In genomic region chr9:123251324-123251723, GRCh38 we compare ENCODE assay signal across 17 cellular contexts. TPM values are rescaled to one million over a fixed set of nuclear protein-coding genes. Genes with fewer than 3 reads are reported as not detected.
DNase-seq lines count a peak whose midpoint lies in the region; ATAC-seq and TF ChIP-seq lines count a peak whose summit lies in the region.
"Had no signal": no experiment of that assay in that cellular context is flagged by ENCODE, and none has a peak within 500 bp of the region (broad histone marks: within the 10 kb centered on the region; RNA-seq: fewer than 3 reads in every experiment).

No MANE protein-coding gene starts in this region.

- no peaks in the 10 kb centered on the region for H3K36me3 ChIP-seq in left lung

- H3K9me3 Mint-ChIP-seq in activated naive CD4-positive, alpha-beta T cell treated with anti-CD3 and anti-CD28 coated beads, Interleukin-2, amount 50 U/mL, for 24 hours = no peaks in the 10 kb centered on the region
- H3K9me3 Mint-ChIP-seq in activated B cell treated with CpG ODN at 0.5 μM for 24 hours = peaks cover 2% of the 10 kb centered on the region
- H3K9me3 Mint-ChIP-seq in stimulated activated naive B cell treated with anti-CD40 and anti-IgM and Interleukin-4, amounts not matched to agents 10 μg/mL and 1 μg/mL and 100 μg/mL, for 72 hours = peaks cover 0 to 5% of the 10 kb centered on the region in 2 donors

- H3K4me1 Mint-ChIP-seq in activated naive CD4-positive, alpha-beta T cell treated with anti-CD3 and anti-CD28 coated beads, Interleukin-2, amount 50 U/mL, for 24 hours = peaks cover 63% of the 10 kb centered on the region
- peaks cover 82% of the 10 kb centered on the region for H3K4me1 Mint-ChIP-seq in activated B cell treated with CpG ODN at 0.5 μM for 24 hours
- peaks cover 40 to 82% of the 10 kb centered on the region in 2 donors for H3K4me1 Mint-ChIP-seq in stimulated activated naive B cell treated with anti-CD40 and anti-IgM and Interleukin-4, amounts not matched to agents 10 μg/mL and 1 μg/mL and 100 μg/mL, for 72 hours

- H3K9me3 ChIP-seq in left lung = no peaks in the 10 kb centered on the region

- no peaks in the 10 kb centered on the region for H3K27me3 Mint-ChIP-seq in activated naive CD4-positive, alpha-beta T cell treated with anti-CD3 and anti-CD28 coated beads, Interleukin-2, amount 50 U/mL, for 24 hours
- no peaks in the 10 kb centered on the region for H3K27me3 Mint-ChIP-seq in activated B cell treated with CpG ODN at 0.5 μM for 24 hours
- no peaks in the 10 kb centered on the region for H3K27me3 Mint-ChIP-seq in stimulated activated naive B cell treated with anti-CD40 and anti-IgM and Interleukin-4, amounts not matched to agents 10 μg/mL and 1 μg/mL and 100 μg/mL, for 72 hours

- H3K27me3 ChIP-seq in left lung = no peaks in the 10 kb centered on the region

- H3K36me3 Mint-ChIP-seq in activated naive CD4-positive, alpha-beta T cell treated with anti-CD3 and anti-CD28 coated beads, Interleukin-2, amount 50 U/mL, for 24 hours = peaks cover 10% of the 10 kb centered on the region
- H3K36me3 Mint-ChIP-seq in activated B cell treated with CpG ODN at 0.5 μM for 24 hours (ENCODE audit: low read depth) = peaks cover 36% of the 10 kb centered on the region
- peaks cover 9 to 35% of the 10 kb centered on the region in 2 donors for H3K36me3 Mint-ChIP-seq in stimulated activated naive B cell treated with anti-CD40 and anti-IgM and Interleukin-4, amounts not matched to agents 10 μg/mL and 1 μg/mL and 100 μg/mL, for 72 hours

- no peak overlapping the region for H3K4me3 Mint-ChIP-seq in activated naive CD4-positive, alpha-beta T cell treated with anti-CD3 and anti-CD28 coated beads, Interleukin-2, amount 50 U/mL, for 24 hours
- no peak overlapping the region for H3K4me3 Mint-ChIP-seq in activated B cell treated with CpG ODN at 0.5 μM for 24 hours
- no peak overlapping the region for H3K4me3 Mint-ChIP-seq in stimulated activated naive B cell treated with anti-CD40 and anti-IgM and Interleukin-4, amounts not matched to agents 10 μg/mL and 1 μg/mL and 100 μg/mL, for 72 hours

- no peak overlapping the region for H3K27ac ChIP-seq in left lung
- H3K27ac ChIP-seq: C4-2B had no signal

- TF ChIP-seq CTCF in activated B cell treated with CpG ODN at 0.5 μM for 24 hours (IDR thresholded peaks at IDR 0.05) (no peak), left lung (IDR thresholded peaks at IDR 0.05) (no peak)

- POLR2A ChIA-PET in activated B cell treated with CpG ODN at 0.5 μM for 24 hours (lab: Charles Lee) = interaction anchor here (0.7 to 2.0 kb wide), 4 partner anchors 13 to 92 kb away, joined by 3 to 8 read pairs (median 6); no protein-coding TSS in a partner anchor

- CTCF ChIA-PET in activated B cell treated with CpG ODN at 0.5 μM for 24 hours (lab: Charles Lee) = interaction anchor here (1.2 kb wide), 1 partner anchor 64 kb away, joined by 3 read pairs; no protein-coding TSS in a partner anchor

- intact Hi-C loops in activated B cell treated with CpG ODN at 0.5 μM for 24 hours (cut with micrococcal nuclease) = no loop called here
- intact Hi-C loops in left lung (cut with DNase I) = no loop called here

- ATAC-seq in activated B cell treated with CpG ODN at 0.5 μM for 24 hours (ENCODE audit: low read depth) = no peak
- ATAC-seq in left lung = peak; percentile 51
- no peak for ATAC-seq in stimulated activated naive B cell treated with anti-CD40 and anti-IgM and Interleukin-4, amounts not matched to agents 10 μg/mL and 1 μg/mL and 100 μg/mL, for 72 hours (replicated peaks)
- no peak for ATAC-seq in GM18870 (IDR thresholded peaks at IDR 0.05; ENCODE audit: unreplicated experiment)
- ATAC-seq: Panc1, SK-N-SH treated with all-trans-retinoic acid at 6 μM for 48 hours had no signal

- H3K27ac Mint-ChIP-seq in activated naive CD4-positive, alpha-beta T cell treated with anti-CD3 and anti-CD28 coated beads, Interleukin-2, amount 50 U/mL, for 24 hours = peak overlapping the region; percentile 1
- peak overlapping the region; percentile 62 for H3K27ac Mint-ChIP-seq in activated B cell treated with CpG ODN at 0.5 μM for 24 hours
- peak overlapping the region; percentile 65 for H3K27ac Mint-ChIP-seq in stimulated activated naive B cell treated with anti-CD40 and anti-IgM and Interleukin-4, amounts not matched to agents 10 μg/mL and 1 μg/mL and 100 μg/mL, for 72 hours

- no peak overlapping the region for H3K4me3 ChIP-seq in left lung

- DNase-seq in activated naive CD4-positive, alpha-beta T cell treated with anti-CD3 and anti-CD28 coated beads, Interleukin-2, amount 50 U/mL, for 16 hours = no peak
- no peak for DNase-seq in activated B cell treated with CpG ODN at 0.5 μM for 24 hours
- no peak for DNase-seq in left lung
- DNase-seq in stimulated activated naive B cell treated with anti-CD40 and anti-IgM and Interleukin-4, amounts not matched to agents 10 μg/mL and 1 μg/mL and 100 μg/mL, for 72 hours = no peak
- DNase-seq in NCI-H1105 treated with DMSO at 0.1 percent for 48 hours (lab: John Stamatoyannopoulos, UW) = no peak
- no peak for DNase-seq in SHP77 treated with DMSO at 0.1 percent for 48 hours (lab: John Stamatoyannopoulos, UW)
- DNase-seq: DND-41, GDM1, IMR-90, NCI-H187 treated with DMSO at 0.1 percent for 48 hours, NCI-H2171, NCI-H446 had no signal

- H3K4me1 ChIP-seq in left lung = no peaks in the 10 kb centered on the region

RNA-seq across cellular contexts. Expression of gene STRBP, which starts 17.1 kb away (rescaled TPM):
- total RNA-seq in activated B cell treated with CpG ODN at 0.5 μM for 24 hours (124 and 127 TPM in 2 replicates), left lung (10 to 100 TPM; 16.5 to 19.5 TPM)

Comparison
In these comparisons a context has a peak if more than half of its experiments do, and no peak if none do; other contexts are left out.
1. H3K27ac Mint-ChIP-seq: peak in every context shown above with its lines; median percentile 65 in stimulated activated naive B cell treated with anti-CD40 and anti-IgM and Interleukin-4, amounts not matched to agents 10 μg/mL and 1 μg/mL and 100 μg/mL, for 72 hours; 62 in activated B cell treated with CpG ODN at 0.5 μM for 24 hours; 1 in activated naive CD4-positive, alpha-beta T cell treated with anti-CD3 and anti-CD28 coated beads, Interleukin-2, amount 50 U/mL, for 24 hours.